Comparison of ENCODE assay signal across 19 cellular contexts in genomic region chr2:120373424-120373823, GRCh38. TPM values are rescaled to one million over a fixed set of nuclear protein-coding genes. Genes with fewer than 3 reads are reported as not detected.
DNase-seq lines count a peak whose midpoint lies in the region; ATAC-seq and TF ChIP-seq lines count a peak whose summit lies in the region.
"Had no signal": no experiment of that assay in that cellular context is flagged by ENCODE, and none has a peak within 500 bp of the region (broad histone marks: within the 10 kb centered on the region; RNA-seq: fewer than 3 reads in every experiment).

No MANE protein-coding gene starts in this region.

- H3K27ac ChIP-seq in left ventricle myocardium inferior (replicated peaks) = no peak overlapping the region
- H3K27ac ChIP-seq: GM23248 had no signal

- H3K4me1 Mint-ChIP-seq in WTC11 = peaks cover 32% of the 10 kb centered on the region

- in situ Hi-C loops in GM13977 (cut with MboI; ENCODE audit: low pct_unique_long_range_greater_than_20kb, low sequenced_read_pairs, unreplicated experiment) = no loop called here

- H3K4me3 ChIP-seq in left ventricle myocardium inferior (no peak overlapping the region), iPS-15b (ENCODE audit: low read depth, low read length) (no peak overlapping the region)
- H3K4me3 ChIP-seq: GM23248, K562 had no signal

- DNase-seq in Right ventricle myocardium superior (peak; percentile 36), left ventricle myocardium inferior (no peak), WTC11 (ENCODE audit: low spot score) (peak; percentile 75), DMS79 (lab: John Stamatoyannopoulos, UW) (no peak), cerebellar nuclear complex (lab: John Stamatoyannopoulos, UW) (no peak), GM13977 (ENCODE audit: low spot score) (no peak)
- DNase-seq: 8988T; GF-D8; GM23248; HFFc6; NCI-H1105; NCI-H2081; NCI-H446 treated with DMSO at 0.1 percent for 48 hours; NCI-H69; NK-92 treated with Interleukin-12 subunit alpha and Interleukin-12 subunit beta, amount 100 ng/mL, for 24 hours; OCI-M1 had no signal

- POLR2A ChIA-PET in WTC11 (lab: Charles Lee) = no interaction called here

- H3K4me1 ChIP-seq in left ventricle myocardium inferior = no peaks in the 10 kb centered on the region
- peaks cover 21% of the 10 kb centered on the region for H3K4me1 ChIP-seq in iPS-15b (ENCODE audit: control insufficient read depth, insufficient read depth, low read length)

- peaks cover 43% of the 10 kb centered on the region for H3K27me3 Mint-ChIP-seq in WTC11 (ENCODE audit: low read depth)

- no peaks in the 10 kb centered on the region for H3K9me3 Mint-ChIP-seq in WTC11
- H3K9me3 Mint-ChIP-seq: HFFc6 had no signal

- H3K36me3 ChIP-seq in left ventricle myocardium inferior = no peaks in the 10 kb centered on the region
- no peaks in the 10 kb centered on the region for H3K36me3 ChIP-seq in iPS-15b (ENCODE audit: control insufficient read depth, insufficient read depth, low read length)

- intact Hi-C loops in Right ventricle myocardium superior (cut with DNase I) (no loop called here), left ventricle myocardium inferior (cut with micrococcal nuclease) (no loop called here)

- TF ChIP-seq CTCF in left ventricle myocardium inferior (IDR thresholded peaks at IDR 0.05; ENCODE audit: borderline replicate concordance) (no peak), WTC11 (IDR thresholded peaks at IDR 0.05) (no peak), GM13977 (IDR thresholded peaks at IDR 0.05; ENCODE audit: extremely low read depth, insufficient read depth, missing control alignments) (no peak)

- H3K9ac ChIP-seq in iPS-15b (ENCODE audit: low read depth, low read length) = peak overlapping the region; percentile 16
- H3K9ac ChIP-seq: GM23248 had no signal

- ATAC-seq in Right ventricle myocardium superior (ENCODE audit: poor library complexity) = no peak
- peak; percentile 88 for ATAC-seq in WTC11
- no peak for ATAC-seq in HG02623 (IDR thresholded peaks at IDR 0.05; ENCODE audit: unreplicated experiment)
- ATAC-seq: K562 had no signal

- H3K27me3 ChIP-seq in left ventricle myocardium inferior (ENCODE audit: low read depth) = peaks cover 51% of the 10 kb centered on the region
- H3K27me3 ChIP-seq in iPS-15b (ENCODE audit: control insufficient read depth, insufficient read depth, low read length) = peaks cover 12% of the 10 kb centered on the region

- no peak overlapping the region for H3K4me3 Mint-ChIP-seq in WTC11
- H3K4me3 Mint-ChIP-seq: HFFc6 had no signal

- H3K27ac Mint-ChIP-seq in WTC11 = peak overlapping the region; percentile 98
- H3K27ac Mint-ChIP-seq: HFFc6 had no signal

- no peaks in the 10 kb centered on the region for H3K36me3 Mint-ChIP-seq in WTC11

- H3K9me3 ChIP-seq in left ventricle myocardium inferior (replicated peaks) = no peaks in the 10 kb centered on the region
- H3K9me3 ChIP-seq in iPS-15b (ENCODE audit: control insufficient read depth, insufficient read depth, low read length) = no peaks in the 10 kb centered on the region

- CTCF ChIA-PET in WTC11 (lab: Charles Lee) = interaction anchor here (0.6 to 1.4 kb wide), 4 partner anchors 16 to 180 kb away, joined by 3 to 5 read pairs (median 4); no protein-coding TSS in a partner anchor

TF ChIP-seq in WTC11, 78 proteins besides CTCF, POLR2A, EP300 and RAD21:
- TF ChIP-seq, protein P1, sequence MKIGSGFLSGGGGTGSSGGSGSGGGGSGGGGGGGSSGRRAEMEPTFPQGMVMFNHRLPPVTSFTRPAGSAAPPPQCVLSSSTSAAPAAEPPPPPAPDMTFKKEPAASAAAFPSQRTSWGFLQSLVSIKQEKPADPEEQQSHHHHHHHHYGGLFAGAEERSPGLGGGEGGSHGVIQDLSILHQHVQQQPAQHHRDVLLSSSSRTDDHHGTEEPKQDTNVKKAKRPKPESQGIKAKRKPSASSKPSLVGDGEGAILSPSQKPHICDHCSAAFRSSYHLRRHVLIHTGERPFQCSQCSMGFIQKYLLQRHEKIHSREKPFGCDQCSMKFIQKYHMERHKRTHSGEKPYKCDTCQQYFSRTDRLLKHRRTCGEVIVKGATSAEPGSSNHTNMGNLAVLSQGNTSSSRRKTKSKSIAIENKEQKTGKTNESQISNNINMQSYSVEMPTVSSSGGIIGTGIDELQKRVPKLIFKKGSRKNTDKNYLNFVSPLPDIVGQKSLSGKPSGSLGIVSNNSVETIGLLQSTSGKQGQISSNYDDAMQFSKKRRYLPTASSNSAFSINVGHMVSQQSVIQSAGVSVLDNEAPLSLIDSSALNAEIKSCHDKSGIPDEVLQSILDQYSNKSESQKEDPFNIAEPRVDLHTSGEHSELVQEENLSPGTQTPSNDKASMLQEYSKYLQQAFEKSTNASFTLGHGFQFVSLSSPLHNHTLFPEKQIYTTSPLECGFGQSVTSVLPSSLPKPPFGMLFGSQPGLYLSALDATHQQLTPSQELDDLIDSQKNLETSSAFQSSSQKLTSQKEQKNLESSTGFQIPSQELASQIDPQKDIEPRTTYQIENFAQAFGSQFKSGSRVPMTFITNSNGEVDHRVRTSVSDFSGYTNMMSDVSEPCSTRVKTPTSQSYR (CRISPR knock-in tag; IDR thresholded peaks at IDR 0.05) = peak; percentile 29; the same call in 1 of the 2 replicates
- TF ChIP-seq SP1 (CRISPR knock-in tag; conservative IDR thresholded peaks at IDR 0.05) (0 out of 2 replicates have a peak, but pooled peaks have one; percentile 21), ZNF425 (CRISPR knock-in tag; conservative IDR thresholded peaks at IDR 0.05) (no peak)
TF ChIP-seq in WTC11: peak in this region for 2.

RNA-seq across cellular contexts. Expression of gene INHBB, which starts 27.5 kb away (rescaled TPM):
- total RNA-seq in Right ventricle myocardium superior (8.2 TPM), left ventricle myocardium inferior (3.2 TPM), WTC11 (2021) (0.14 to 0.26 TPM (median 0.21 TPM) in 3 replicates)
- total RNA-seq: K562 had no signal

Comparison
In these comparisons a context has a peak if more than half of its experiments do, and no peak if none do; other contexts are left out.
1. DNase-seq: peak in Right ventricle myocardium superior (single experiment) and WTC11 (single experiment); none in left ventricle myocardium inferior (single experiment), DMS79 (single experiment), cerebellar nuclear complex (0 of 2) and GM13977 (single experiment).